Comparison of ENCODE assay signal across 8 cellular contexts in the genomic region with DNA sequence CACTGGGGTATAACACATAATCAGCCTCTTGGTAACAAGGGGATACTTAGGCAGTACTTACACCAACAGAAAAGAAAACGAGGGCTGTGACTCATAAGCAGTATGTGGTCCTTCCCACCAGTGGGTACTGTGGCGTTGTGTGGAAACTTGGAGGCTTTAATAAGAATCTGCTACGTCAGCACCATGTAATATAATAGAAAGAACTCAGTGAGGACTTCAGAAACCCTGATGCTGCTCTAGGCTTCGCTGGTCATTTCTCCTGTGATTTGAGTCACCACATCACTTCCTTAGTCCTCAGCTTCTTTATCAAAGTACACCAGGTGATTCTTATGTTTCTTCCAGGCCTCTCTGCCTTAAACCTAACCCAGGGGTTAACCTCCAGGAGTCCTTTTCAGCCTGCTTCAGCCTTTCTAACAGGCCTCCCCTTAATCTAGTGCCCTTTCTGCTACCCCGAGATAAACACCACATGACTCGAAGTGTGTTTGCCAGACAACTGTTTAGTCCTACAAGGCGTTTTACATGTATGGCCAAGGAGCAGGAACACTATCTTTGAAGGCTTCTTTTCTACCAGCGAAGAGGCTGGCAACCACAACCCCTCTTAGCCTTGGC.
DNase-seq lines count a peak whose midpoint lies in the region; ATAC-seq and TF ChIP-seq lines count a peak whose summit lies in the region.

No MANE protein-coding gene starts in this region.

- TF ChIP-seq CTCF in AG04449 (IDR thresholded peaks at IDR 0.05; ENCODE audit: insufficient read depth, low read length, missing control alignments) (peak; percentile 7), fibroblast of villous mesenchyme (IDR thresholded peaks at IDR 0.05; ENCODE audit: insufficient read depth, low read depth, low read length) (peak; percentile 38)

- no peak for DNase-seq in AG04449 (ENCODE audit: low read depth, low spot score)
- peak; percentile 46 for DNase-seq in activated T-cell treated with anti-CD3 and anti-CD28 coated beads for 1 hour (ENCODE audit: low read depth)
- peak; percentile 95 for DNase-seq in fibroblast of villous mesenchyme (ENCODE audit: low read depth)
- peak; percentile 49 to 62 (median 60) for DNase-seq in stimulated activated CD4-positive, alpha-beta T cell treated with anti-CD3 and anti-CD28 coated beads, Interleukin-12 subunit alpha, Interleukin-12 subunit beta, amount 100 ng/mL, for 48 hours (ENCODE audit: low read depth in 2 of 3, low spot score in 1 of 3)
- DNase-seq in HuH-7.5 (ENCODE audit: low spot score): no peak
- DNase-seq in Kasumi-1 (lab: John Stamatoyannopoulos, UW): no peak

- ATAC-seq in GM19397 (IDR thresholded peaks at IDR 0.05; ENCODE audit: unreplicated experiment) (peak; percentile 39), HG03521 (IDR thresholded peaks at IDR 0.05; ENCODE audit: unreplicated experiment) (peak; percentile 65)

- POLR2A ChIA-PET in AG04449 (lab: Yijun Ruan, JAX): no interaction called here

- H3K4me3 ChIP-seq in AG04449 (ENCODE audit: low read depth, low read length): no peak overlapping the region
- no peak overlapping the region for H3K4me3 ChIP-seq in fibroblast of villous mesenchyme (ENCODE audit: low read depth, low read length)

- CTCF ChIA-PET in AG04449 (lab: Yijun Ruan, JAX): interaction anchor here (1.0 to 2.0 kb wide), 5 partner anchors 13 to 191 kb away, joined by 3 to 5 read pairs (median 4); no protein-coding TSS in a partner anchor

Comparison
In these comparisons a context has a peak if more than half of its experiments do, and no peak if none do; other contexts are left out.
1. DNase-seq: peak in activated T-cell treated with anti-CD3 and anti-CD28 coated beads for 1 hour (single experiment), fibroblast of villous mesenchyme (single experiment) and stimulated activated CD4-positive, alpha-beta T cell treated with anti-CD3 and anti-CD28 coated beads, Interleukin-12 subunit alpha, Interleukin-12 subunit beta, amount 100 ng/mL, for 48 hours (3 of 3); none in AG04449 (single experiment), HuH-7.5 (single experiment) and Kasumi-1 (0 of 2).